Comparison of ENCODE assay signal across 1 cellular context in genomic region chrX:130091976-130092522, GRCh38.
TF ChIP-seq lines count a peak whose summit lies in the region.

No MANE protein-coding gene starts in this region.

TF ChIP-seq in HepG2, 621 proteins besides CTCF, POLR2A, EP300 and RAD21 (continued from another document):
- TF ChIP-seq PATZ1 (CRISPR knock-in tag; IDR thresholded peaks at IDR 0.05) = peak; percentile 45; the same call in 1 of the 2 replicates
- no peak for TF ChIP-seq ZNF639 (CRISPR knock-in tag; conservative IDR thresholded peaks at IDR 0.05)
- no peak for TF ChIP-seq CEBPG (CRISPR knock-in tag; IDR thresholded peaks at IDR 0.05)
- TF ChIP-seq TAF15 (IDR thresholded peaks at IDR 0.05; ENCODE audit: low read depth, low read length, poor library complexity, severe bottlenecking) = no peak
- peak; percentile 54; the same call in 1 of the 2 replicates for TF ChIP-seq TAF1 (CRISPR knock-in tag; IDR thresholded peaks at IDR 0.05)
- no peak for TF ChIP-seq GATAD1 (CRISPR knock-in tag; IDR thresholded peaks at IDR 0.05)
- no peak for TF ChIP-seq SP1 (IDR thresholded peaks at IDR 0.05)
- TF ChIP-seq SP1 (CRISPR knock-in tag; IDR thresholded peaks at IDR 0.05) = 0 out of 2 replicates have a peak, but pooled peaks have one; percentile 16
- no peak for TF ChIP-seq ZNF546 (CRISPR knock-in tag; conservative IDR thresholded peaks at IDR 0.05)
- TF ChIP-seq FOXO1 (CRISPR knock-in tag; IDR thresholded peaks at IDR 0.05) = no peak
- TF ChIP-seq EZH2 (conservative IDR thresholded peaks at IDR 0.05; ENCODE audit: low read depth, low read length) = no peak
- TF ChIP-seq FOXO4 (CRISPR knock-in tag; conservative IDR thresholded peaks at IDR 0.05) = no peak
- TF ChIP-seq NFYB (CRISPR knock-in tag; IDR thresholded peaks at IDR 0.05) = no peak
- no peak for TF ChIP-seq ZNF34 (CRISPR knock-in tag; IDR thresholded peaks at IDR 0.05; ENCODE audit: borderline replicate concordance)
- TF ChIP-seq PHF21A (CRISPR knock-in tag; IDR thresholded peaks at IDR 0.05) = peak; percentile 64; the same call in 1 of the 2 replicates
- peak; percentile 66 for TF ChIP-seq ZNF687 (CRISPR knock-in tag; IDR thresholded peaks at IDR 0.05)
- TF ChIP-seq PAXIP1 (CRISPR knock-in tag; conservative IDR thresholded peaks at IDR 0.05) = peak; percentile 29; the same call in 1 of the 2 replicates
- peak; percentile 27; the same call in 1 of the 2 replicates for TF ChIP-seq HOMEZ (CRISPR knock-in tag; IDR thresholded peaks at IDR 0.05; ENCODE audit: low read depth)
- TF ChIP-seq ARID4A (CRISPR knock-in tag; IDR thresholded peaks at IDR 0.05; ENCODE audit: borderline replicate concordance) = peak; percentile 32; the same call in 1 of the 2 replicates
- TF ChIP-seq ZNF362 (CRISPR knock-in tag; IDR thresholded peaks at IDR 0.05; ENCODE audit: borderline replicate concordance) = no peak
- TF ChIP-seq ZNF616 (CRISPR knock-in tag; IDR thresholded peaks at IDR 0.05; ENCODE audit: low read depth) = no peak
- TF ChIP-seq SNAI1 (CRISPR knock-in tag; IDR thresholded peaks at IDR 0.05; ENCODE audit: borderline replicate concordance) = no peak
- TF ChIP-seq AKNA (CRISPR knock-in tag; IDR thresholded peaks at IDR 0.05; ENCODE audit: borderline replicate concordance) = no peak
- no peak for TF ChIP-seq NFKB2 (CRISPR knock-in tag; IDR thresholded peaks at IDR 0.05; ENCODE audit: borderline replicate concordance)
- TF ChIP-seq ATRX (CRISPR knock-in tag; IDR thresholded peaks at IDR 0.05; ENCODE audit: borderline replicate concordance) = no peak
- TF ChIP-seq NRL (CRISPR knock-in tag; IDR thresholded peaks at IDR 0.05; ENCODE audit: borderline replicate concordance) = no peak
- no peak for TF ChIP-seq ZNF569 (CRISPR knock-in tag; IDR thresholded peaks at IDR 0.05; ENCODE audit: borderline replicate concordance)
- TF ChIP-seq SKI (IDR thresholded peaks at IDR 0.05; ENCODE audit: partially characterized antibody) = no peak
